24 cellular contexts compared by ENCODE assay signal in genomic region chr11:33567004-33567403, GRCh38.
"Had no signal": no experiment of that assay in that cellular context is flagged by ENCODE, and none has a peak within 500 bp of the region (broad histone marks: within the 10 kb centered on the region; RNA-seq: fewer than 3 reads in every experiment).

No MANE protein-coding gene starts in this region.

- H3K36me3 ChIP-seq: colonic mucosa, esophagus muscularis mucosa, esophagus squamous epithelium, gastrocnemius medialis, gastroesophageal sphincter, heart left ventricle, heart right ventricle had no signal

- H3K27ac ChIP-seq: colonic mucosa, coronary artery, epithelial cell of prostate, esophagus muscularis mucosa, esophagus squamous epithelium, foreskin keratinocyte, gastrocnemius medialis, gastroesophageal sphincter, heart left ventricle, heart right ventricle had no signal

- H3K4me3 ChIP-seq: colonic mucosa, coronary artery, dorsolateral prefrontal cortex, esophagus muscularis mucosa, esophagus squamous epithelium, gastrocnemius medialis, gastroesophageal sphincter, heart left ventricle, heart right ventricle had no signal

- H3K4me3 Mint-ChIP-seq: dendritic cell treated with granulocyte-macrophage colony-stimulating factor and Interleukin-4, amounts not matched to agents 40 ng/mL and 50 ng/mL, for 4 days; effector memory CD8-positive, alpha-beta T cell; endodermal cell had no signal

- H3K4me1 Mint-ChIP-seq: endodermal cell had no signal

- ATAC-seq: effector memory CD8-positive, alpha-beta T cell; esophagus mucosa; foreskin keratinocyte; gastrocnemius medialis; gastroesophageal sphincter; heart left ventricle; heart right ventricle had no signal

- H3K9me3 Mint-ChIP-seq: dendritic cell treated with granulocyte-macrophage colony-stimulating factor and Interleukin-4, amounts not matched to agents 40 ng/mL and 50 ng/mL, for 4 days; effector memory CD8-positive, alpha-beta T cell; endodermal cell had no signal

- H3K4me1 ChIP-seq: colonic mucosa, esophagus muscularis mucosa, esophagus squamous epithelium, foreskin keratinocyte, gastrocnemius medialis, gastroesophageal sphincter, heart left ventricle, heart right ventricle had no signal

- H3K27me3 ChIP-seq: colonic mucosa, dorsolateral prefrontal cortex, esophagus muscularis mucosa, foreskin keratinocyte, gastrocnemius medialis, gastroesophageal sphincter had no signal

- DNase-seq: colonic mucosa; cortex of kidney; dermis blood vessel endothelial cell; dorsolateral prefrontal cortex; effector CD4-positive, alpha-beta T cell; effector CD8-positive, alpha-beta T cell; effector memory CD4-positive, alpha-beta T cell; effector memory CD8-positive, alpha-beta T cell; endodermal cell; erythroblast; esophagus squamous epithelium; foreskin fibroblast; foreskin keratinocyte; foreskin melanocyte; gastrocnemius medialis; glutamatergic neuron; heart left ventricle; heart right ventricle had no signal

- H3K9me3 ChIP-seq: colonic mucosa, esophagus muscularis mucosa, esophagus squamous epithelium, gastrocnemius medialis had no signal

- H3K27ac Mint-ChIP-seq: dendritic cell treated with granulocyte-macrophage colony-stimulating factor and Interleukin-4, amounts not matched to agents 40 ng/mL and 50 ng/mL, for 4 days; effector memory CD8-positive, alpha-beta T cell; endodermal cell had no signal
